Comparison of ENCODE assay signal across 8 cellular contexts in genomic region chr5:135376961-135377621, GRCh38. TPM values are rescaled to one million over a fixed set of nuclear protein-coding genes. Genes with fewer than 3 reads are reported as not detected.
A peak's percentile ranks its signal among the peaks of the same experiment; 100 is the strongest.
DNase-seq lines count a peak whose midpoint lies in the region; ATAC-seq, FAIRE-seq and TF ChIP-seq lines count a peak whose summit lies in the region.

No MANE protein-coding gene starts in this region.

- in situ Hi-C loops in GM23248 (cut with MboI) = no loop called here

- H3K79me2 ChIP-seq in GM23248 (ENCODE audit: insufficient read depth) = peaks cover 99% of the 10 kb centered on the region

- no peak overlapping the region for H3K4me2 ChIP-seq in GM23248 (ENCODE audit: unreplicated experiment)

- FAIRE-seq in kidney (lab: Jason Lieb, UNC) = no peak

- H3K27ac ChIP-seq in GM23248 (no peak overlapping the region), kidney (ENCODE audit: low read depth in 2 of 2, low read length in 2 of 2) (no peak overlapping the region)

- TF ChIP-seq CTCF in AG10803 (conservative IDR thresholded peaks at IDR 0.05; ENCODE audit: low read length) (no peak), kidney (IDR thresholded peaks at IDR 0.05; ENCODE audit: borderline replicate concordance, extremely low read depth, insufficient read depth) (no peak)

- H3K27me3 ChIP-seq in adipocyte (replicated peaks; ENCODE audit: control insufficient read depth, insufficient read depth, low read length) (no peaks in the 10 kb centered on the region), GM23248 (replicated peaks; ENCODE audit: insufficient read depth) (no peaks in the 10 kb centered on the region)

- H3F3A ChIP-seq in GM23248 (ENCODE audit: insufficient read depth) = peaks cover 12% of the 10 kb centered on the region

- no peaks in the 10 kb centered on the region for H3K9me2 ChIP-seq in GM23248 (ENCODE audit: insufficient read depth)

- peak; percentile 85 for ATAC-seq in GM19395 (IDR thresholded peaks at IDR 0.05; ENCODE audit: unreplicated experiment)
- ATAC-seq in HG03432 (IDR thresholded peaks at IDR 0.05; ENCODE audit: unreplicated experiment) = peak; percentile 82

- no peaks in the 10 kb centered on the region for H4K20me1 ChIP-seq in GM23248 (ENCODE audit: insufficient read depth)

- H3K36me3 ChIP-seq in adipocyte (ENCODE audit: control insufficient read depth, insufficient read depth, low read length, severe bottlenecking) (peaks cover 65% of the 10 kb centered on the region), GM23248 (ENCODE audit: low read depth) (peaks cover 16% of the 10 kb centered on the region), kidney (ENCODE audit: control insufficient read depth in 1 of 2, insufficient read depth in 2 of 2, low read length in 2 of 2) (peaks cover 9 to 14% of the 10 kb centered on the region in 2 donors)

- intact Hi-C loops in kidney (cut with DNase I) = no loop called here

- H3K9me3 ChIP-seq in adipocyte (ENCODE audit: control insufficient read depth, low read length) = no peaks in the 10 kb centered on the region
- no peaks in the 10 kb centered on the region for H3K9me3 ChIP-seq in GM23248 (ENCODE audit: low read depth)
- H3K9me3 ChIP-seq in kidney (ENCODE audit: control insufficient read depth in 1 of 2, low read length in 2 of 2) = no peaks in the 10 kb centered on the region

- WGBS in GM23248 (ENCODE audit: low coverage in 1 of 2, low lambda C conversion rate in 2 of 2, missing lambda C conversion rate in 2 of 2), 2 experiments = 92 to 94% methylated on average over 13 of the region's 13 CpGs

- peak; percentile 29 for DNase-seq in AG10803 (ENCODE audit: low read depth)
- DNase-seq in adipocyte (ENCODE audit: low read depth) = peak; percentile 78
- DNase-seq in central memory CD4-positive, alpha-beta T cell = no peak
- no peak for DNase-seq in GM23248
- no peak for DNase-seq in NCI-H526 treated with DMSO at 0.1 percent for 48 hours (lab: John Stamatoyannopoulos, UW)
- DNase-seq in kidney = no peak

- H3K4me3 ChIP-seq in AG10803 (ENCODE audit: low read length) (no peak overlapping the region), adipocyte (ENCODE audit: low read length) (no peak overlapping the region), GM23248 (no peak overlapping the region), kidney (ENCODE audit: low read length in 2 of 2) (no peak overlapping the region)

- H3K9ac ChIP-seq in adipocyte (ENCODE audit: low read length) (no peak overlapping the region), GM23248 (no peak overlapping the region), kidney (ENCODE audit: low read length in 2 of 2) (no peak overlapping the region)

- H3K4me1 ChIP-seq in adipocyte (ENCODE audit: control insufficient read depth, insufficient read depth, low read length) (peaks cover 70% of the 10 kb centered on the region), GM23248 (ENCODE audit: insufficient read depth) (peaks cover 38% of the 10 kb centered on the region), kidney (ENCODE audit: control insufficient read depth in 1 of 2, insufficient read depth in 1 of 2, low read depth in 1 of 2, low read length in 2 of 2) (peaks cover 0 to 6% of the 10 kb centered on the region in 2 donors)

- H2AFZ ChIP-seq in GM23248 = no peak overlapping the region

RNA-seq across cellular contexts. Expression of gene MACROH2A1, which starts 21.9 kb away (rescaled TPM):
- total RNA-seq in GM23248 (2014; rRNA removed; shearing (Covaris generic)) = 106 and 125 TPM in 2 replicates
- polyA plus RNA-seq in GM23248 (2016; fragmentation: Nextera tagmentation; extraction: Ambion mirVana) (115 and 117 TPM in 2 replicates), kidney (ENCODE audit: insufficient read depth, low read depth, low replicate concordance) (99.4 TPM)
- 144 TPM for total RNA-seq in kidney

Comparison
In these comparisons a context has a peak if more than half of its experiments do, and no peak if none do; other contexts are left out.
1. DNase-seq: peak in AG10803 (single experiment) and adipocyte (single experiment); none in central memory CD4-positive, alpha-beta T cell (single experiment), GM23248 (single experiment), NCI-H526 treated with DMSO at 0.1 percent for 48 hours (single experiment) and kidney (single experiment).